17 cellular contexts compared by ENCODE assay signal in the genomic region with DNA sequence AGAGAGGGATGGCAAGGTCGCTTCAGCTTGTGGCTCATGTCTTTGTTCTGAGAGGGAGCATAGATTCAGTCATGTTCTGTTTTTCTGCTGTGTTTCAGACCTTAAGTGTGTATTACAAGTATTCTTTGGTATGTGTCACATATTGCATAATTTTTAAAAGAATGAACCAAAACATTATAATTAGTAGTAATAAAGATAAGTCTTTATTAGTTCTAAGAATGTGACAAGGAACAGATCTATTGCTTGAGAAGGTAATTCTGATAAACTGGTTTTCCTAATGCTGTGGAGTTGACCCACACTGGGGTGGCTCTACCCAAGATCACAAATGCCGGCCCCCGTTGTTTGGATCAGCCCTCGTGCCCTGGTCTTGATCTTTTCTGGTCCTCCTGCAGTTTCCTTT.
DNase-seq lines count a peak whose midpoint lies in the region; ATAC-seq, FAIRE-seq and TF ChIP-seq lines count a peak whose summit lies in the region.
"Had no signal": no experiment of that assay in that cellular context is flagged by ENCODE, and none has a peak within 500 bp of the region (broad histone marks: within the 10 kb centered on the region; RNA-seq: fewer than 3 reads in every experiment).

No MANE protein-coding gene starts in this region.

- POLR2A ChIA-PET in HCT116 (lab: Charles Lee): interaction anchor here (0.9 kb wide), 1 partner anchor 15 kb away, joined by 3 read pairs; no protein-coding TSS in a partner anchor

- H3K27ac Mint-ChIP-seq in astrocyte (ENCODE audit: unreplicated experiment): peak overlapping the region; percentile 90
- H3K27ac Mint-ChIP-seq: activated CD4-positive, alpha-beta T cell treated with anti-CD3 and anti-CD28 coated beads, Interleukin-2, amount 10 ng/mL, durations not matched to agents 7 days and 5 days; activated naive CD8-positive, alpha-beta T cell treated with anti-CD3 and anti-CD28 coated beads, Interleukin-2, amount 50 U/mL, for 24 hours had no signal

- H2AFZ ChIP-seq in HCT116 (ENCODE audit: low read depth, low read length, poor library complexity, severe bottlenecking) (peak overlapping the region; percentile 10), astrocyte (ENCODE audit: low read depth, low read length) (no peak overlapping the region), hepatocyte (no peak overlapping the region)

- H3K9me2 ChIP-seq in HCT116 (ENCODE audit: insufficient read depth) (no peaks in the 10 kb centered on the region), hepatocyte (replicated peaks; ENCODE audit: insufficient read depth) (no peaks in the 10 kb centered on the region)

- H4K20me1 ChIP-seq in HCT116 (ENCODE audit: insufficient read depth) (no peaks in the 10 kb centered on the region), astrocyte (ENCODE audit: insufficient read depth, low read length) (no peaks in the 10 kb centered on the region), hepatocyte (ENCODE audit: insufficient read depth, poor library complexity, severe bottlenecking) (no peaks in the 10 kb centered on the region)

- H3K79me2 ChIP-seq in HCT116 (ENCODE audit: insufficient read depth, low read length) (no peaks in the 10 kb centered on the region), astrocyte (ENCODE audit: insufficient read depth, low read length) (no peaks in the 10 kb centered on the region), hepatocyte (no peaks in the 10 kb centered on the region)

- H3K27me3 ChIP-seq in HCT116 (ENCODE audit: insufficient read depth, low read length) (no peaks in the 10 kb centered on the region), astrocyte (ENCODE audit: insufficient read depth, low read length) (no peaks in the 10 kb centered on the region), hepatocyte (no peaks in the 10 kb centered on the region), stomach (no peaks in the 10 kb centered on the region)

- BruUV-seq in HCT116 (replicated peaks; lab: Mats Ljungman, UMichigan): no TSS peak

- H3K4me1 ChIP-seq in HCT116 (ENCODE audit: control insufficient read depth in 1 of 2, insufficient read depth in 2 of 2, low read length in 2 of 2): peaks cover 19 to 43% of the 10 kb centered on the region in 2 experiments
- peaks cover 23% of the 10 kb centered on the region for H3K4me1 ChIP-seq in astrocyte (ENCODE audit: insufficient read depth, low read length)
- peaks cover 38% of the 10 kb centered on the region for H3K4me1 ChIP-seq in hepatocyte (ENCODE audit: insufficient read depth)
- peaks cover 13 to 45% (median 30%) of the 10 kb centered on the region in 4 donors for H3K4me1 ChIP-seq in stomach

- H3K4me3 ChIP-seq in HCT116 (replicated peaks in 1 of 2; ENCODE audit: low read depth in 1 of 2, low read length in 2 of 2) (no peak overlapping the region), astrocyte (ENCODE audit: insufficient read depth, low read depth, low read length) (no peak overlapping the region), hepatocyte (no peak overlapping the region), stomach (no peak overlapping the region)
- H3K4me3 ChIP-seq: lung had no signal

- peaks cover 45% of the 10 kb centered on the region for H3K4me1 Mint-ChIP-seq in astrocyte (ENCODE audit: low read depth, unreplicated experiment)

- no peak for TF ChIP-seq CTCF in HCT116 (IDR thresholded peaks at IDR 0.05 in 2 of 3, conservative IDR thresholded peaks at IDR 0.05 in 1 of 3; ENCODE audit: borderline replicate concordance in 1 of 3, insufficient read depth in 1 of 3, low read depth in 2 of 3, low read length in 2 of 3)
- no peak for TF ChIP-seq CTCF in astrocyte (IDR thresholded peaks at IDR 0.05; ENCODE audit: insufficient read depth, low read depth, low read length)
- no peak for TF ChIP-seq CTCF in hepatocyte (IDR thresholded peaks at IDR 0.05; ENCODE audit: poor library complexity)
- TF ChIP-seq CTCF in stomach (IDR thresholded peaks at IDR 0.05): no peak

- H3K27ac ChIP-seq in HCT116 (ENCODE audit: low read depth, low read length) (peak overlapping the region; percentile 56; the same call in 1 of the 2 replicates), astrocyte (ENCODE audit: low read depth, low read length) (no peak overlapping the region), hepatocyte (peak overlapping the region; percentile 91), stomach (peak overlapping the region; percentile 48 to 76 (median 71))

- CTCF ChIA-PET in HCT116 (lab: Charles Lee): no interaction called here

- no peak for TF ChIP-seq RAD21 in HCT116 (IDR thresholded peaks at IDR 0.05; ENCODE audit: low read depth)

- DNase-seq in HCT116 (ENCODE audit: low read depth, low spot score): no peak
- no peak for DNase-seq in astrocyte (ENCODE audit: low read depth)
- DNase-seq in hepatocyte (ENCODE audit: low spot score): no peak
- no peak for DNase-seq in stomach
- DNase-seq in NK-92 (lab: John Stamatoyannopoulos, UW; ENCODE audit: unreplicated experiment): no peak
- no peak for DNase-seq in central memory CD4-positive, alpha-beta T cell
- no peak for DNase-seq in GM19239 (ENCODE audit: insufficient read length, low spot score)
- DNase-seq in activated T-cell treated with anti-CD3 and anti-CD28 coated beads for 4 hours: no peak
- DNase-seq: activated CD4-positive, alpha-beta T cell treated with anti-CD3 and anti-CD28 coated beads, Interleukin-2, amount 10 ng/mL, durations not matched to agents 7 days and 5 days; activated naive CD8-positive, alpha-beta T cell treated with anti-CD3 and anti-CD28 coated beads, Interleukin-2, amount 50 U/mL, for 24 hours; activated T-cell treated with anti-CD3 and anti-CD28 coated beads, Interleukin-2, amount 50 U/mL, for 4 hours; DMS79; HCEC 1CT; NCI-H2029; NCI-H69; stimulated activated CD4-positive, alpha-beta T cell treated with anti-CD3 and anti-CD28 coated beads, Interleukin-12 subunit alpha, Interleukin-12 subunit beta, amount 100 ng/mL, for 4 hours had no signal

- intact Hi-C loops in HCT116 (cut with micrococcal nuclease) (no loop called here), stomach (cut with DNase I; ENCODE audit: low total_unique reads) (no loop called here)

- RAD21 ChIA-PET in HCT116 (lab: Charles Lee; ENCODE audit: low non-redundant PET in 1 of 2, low total read pairs in 2 of 2, uncharacterized antibody in 2 of 2, unreplicated experiment in 2 of 2): no interaction called here

- TF ChIP-seq EP300 in stomach (IDR thresholded peaks at IDR 0.05): no peak

- 32% methylated on average over 4 of the region's 4 CpGs for WGBS in hepatocyte (ENCODE audit: low lambda C conversion rate, missing lambda C conversion rate)
- WGBS in stomach, 5 donors: 45 to 63% (median 56%) methylated on average over 4 of the region's 4 CpGs

- no peaks in the 10 kb centered on the region for H3K36me3 Mint-ChIP-seq in astrocyte (ENCODE audit: low read depth, unreplicated experiment)

- H3K36me3 ChIP-seq in HCT116 (ENCODE audit: control insufficient read depth in 1 of 2, insufficient read depth in 2 of 2, low read length in 2 of 2) (no peaks in the 10 kb centered on the region), astrocyte (ENCODE audit: insufficient read depth, low read length) (no peaks in the 10 kb centered on the region), hepatocyte (replicated peaks; ENCODE audit: insufficient read depth, low read depth) (no peaks in the 10 kb centered on the region), stomach (no peaks in the 10 kb centered on the region)

- peak overlapping the region; percentile 66 for H3K4me2 ChIP-seq in HCT116 (ENCODE audit: low read length)
- H3K4me2 ChIP-seq in astrocyte (ENCODE audit: low read length): no peak overlapping the region
- peak overlapping the region; percentile 52 for H3K4me2 ChIP-seq in hepatocyte

- no peaks in the 10 kb centered on the region for H3K9me3 Mint-ChIP-seq in astrocyte (ENCODE audit: unreplicated experiment)
- H3K9me3 Mint-ChIP-seq: activated naive CD8-positive, alpha-beta T cell treated with anti-CD3 and anti-CD28 coated beads, Interleukin-2, amount 50 U/mL, for 24 hours; activated T-cell treated with anti-CD3 and anti-CD28 coated beads, Interleukin-2, amount 50 U/mL, for 4 hours had no signal

- no peaks in the 10 kb centered on the region for H3K27me3 Mint-ChIP-seq in astrocyte (ENCODE audit: low read depth, unreplicated experiment)
- H3K27me3 Mint-ChIP-seq: activated CD4-positive, alpha-beta T cell treated with anti-CD3 and anti-CD28 coated beads, Interleukin-2, amount 10 ng/mL, durations not matched to agents 7 days and 5 days; activated naive CD8-positive, alpha-beta T cell treated with anti-CD3 and anti-CD28 coated beads, Interleukin-2, amount 50 U/mL, for 24 hours had no signal

- TF ChIP-seq POLR2A in HCT116 (IDR thresholded peaks at IDR 0.05; ENCODE audit: borderline replicate concordance, extremely low read depth, insufficient read depth, insufficient read length) (no peak), stomach (IDR thresholded peaks at IDR 0.05) (no peak)

- 0 out of 2 replicates have a peak overlapping the region, but pooled peaks have one; percentile 34 for H3K9ac ChIP-seq in HCT116 (ENCODE audit: low read length)
- H3K9ac ChIP-seq in astrocyte (ENCODE audit: low read length): no peak overlapping the region

- FAIRE-seq in astrocyte (lab: Jason Lieb, UNC) (no peak), GM19239 (lab: Jason Lieb, UNC) (no peak)

- H3K4me3 Mint-ChIP-seq in astrocyte (ENCODE audit: unreplicated experiment): no peak overlapping the region
- H3K4me3 Mint-ChIP-seq: activated CD4-positive, alpha-beta T cell treated with anti-CD3 and anti-CD28 coated beads, Interleukin-2, amount 10 ng/mL, durations not matched to agents 7 days and 5 days; activated naive CD8-positive, alpha-beta T cell treated with anti-CD3 and anti-CD28 coated beads, Interleukin-2, amount 50 U/mL, for 24 hours; activated T-cell treated with anti-CD3 and anti-CD28 coated beads, Interleukin-2, amount 50 U/mL, for 4 hours had no signal

- no peaks in the 10 kb centered on the region for H3K9me3 ChIP-seq in HCT116 (ENCODE audit: control insufficient read depth in 1 of 2, insufficient read depth in 1 of 2, low read depth in 1 of 2, low read length in 2 of 2)
- H3K9me3 ChIP-seq in astrocyte (ENCODE audit: insufficient read depth, low read depth, low read length): no peaks in the 10 kb centered on the region
- H3K9me3 ChIP-seq in hepatocyte (ENCODE audit: low read depth): no peaks in the 10 kb centered on the region
- H3K9me3 ChIP-seq in stomach: no peaks in the 10 kb centered on the region

- ATAC-seq in HCT116: no peak
- ATAC-seq: activated naive CD8-positive, alpha-beta T cell treated with anti-CD3 and anti-CD28 coated beads, Interleukin-2, amount 50 U/mL, for 24 hours; activated T-cell treated with anti-CD3 and anti-CD28 coated beads, Interleukin-2, amount 50 U/mL, for 4 hours had no signal

TF ChIP-seq in HCT116, 20 proteins besides CTCF, POLR2A, EP300 and RAD21 (continues in another document):
- no peak for TF ChIP-seq SRF (IDR thresholded peaks at IDR 0.05; ENCODE audit: low read depth)
- no peak for TF ChIP-seq TCF7L2 (IDR thresholded peaks at IDR 0.05; ENCODE audit: borderline replicate concordance, extremely low read depth, insufficient read depth, insufficient read length)
- no peak for TF ChIP-seq EGR1 (IDR thresholded peaks at IDR 0.05; ENCODE audit: low read depth)
- no peak for TF ChIP-seq FOSL1 (IDR thresholded peaks at IDR 0.05; ENCODE audit: low read depth)
- no peak for TF ChIP-seq ELF1 (IDR thresholded peaks at IDR 0.05; ENCODE audit: borderline replicate concordance, low read depth)
- no peak for TF ChIP-seq YY1 (IDR thresholded peaks at IDR 0.05; ENCODE audit: extremely low read depth, insufficient replicate concordance, low read depth, low read length)
- TF ChIP-seq SIN3A (IDR thresholded peaks at IDR 0.05; ENCODE audit: low read depth): no peak
